Comparison of ENCODE assay signal across 8 cellular contexts in the genomic region with DNA sequence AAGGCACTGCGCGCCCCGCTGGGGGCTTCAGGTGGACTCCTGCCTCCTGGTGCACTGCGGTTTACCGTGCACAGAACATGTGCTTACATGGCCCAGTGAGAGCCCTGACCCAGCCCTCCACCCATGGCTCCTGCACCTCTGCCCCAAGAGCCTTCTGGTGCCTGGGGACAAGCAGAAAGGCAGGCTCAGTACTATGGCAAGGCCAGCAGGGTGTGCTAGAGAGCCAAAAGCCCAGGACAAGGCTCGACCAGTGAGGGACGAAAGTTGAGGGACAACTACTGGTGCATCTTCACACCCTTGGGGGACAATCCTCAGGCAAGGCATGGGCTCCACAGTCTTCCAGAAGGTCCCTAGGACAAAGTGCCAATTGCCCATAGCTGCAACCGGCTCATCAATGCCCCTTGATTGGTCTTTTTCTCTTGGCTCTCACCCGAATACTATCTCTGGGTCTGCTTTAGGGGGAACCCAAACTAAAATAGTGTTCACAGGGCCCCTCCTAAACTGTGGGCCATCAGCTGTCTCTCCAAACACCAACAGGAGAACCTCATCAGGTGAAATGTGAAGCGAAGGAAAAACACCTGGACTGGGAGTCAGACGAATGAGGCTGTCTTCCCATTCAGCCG. TPM values are rescaled to one million over a fixed set of nuclear protein-coding genes. Genes with fewer than 3 reads are reported as not detected.
DNase-seq lines count a peak whose midpoint lies in the region; ATAC-seq and TF ChIP-seq lines count a peak whose summit lies in the region.

No MANE protein-coding gene starts in this region.

- no peak overlapping the region for H3K18ac ChIP-seq in IMR-90 (ENCODE audit: low read depth, low read length)

- H3K9ac ChIP-seq in IMR-90 (ENCODE audit: low read depth, low read length), result no peak overlapping the region

- H4K8ac ChIP-seq in IMR-90 (ENCODE audit: low read depth in 2 of 2, low read length in 2 of 2), result no peak overlapping the region

- H2AK5ac ChIP-seq in IMR-90 (ENCODE audit: low read depth, low read length), result no peak overlapping the region

- peak; percentile 95 for TF ChIP-seq CTCF in AG04449 (IDR thresholded peaks at IDR 0.05; ENCODE audit: insufficient read depth, low read length, missing control alignments)
- TF ChIP-seq CTCF in GM13977 (IDR thresholded peaks at IDR 0.05; ENCODE audit: extremely low read depth, insufficient read depth, missing control alignments), result peak; percentile 96
- TF ChIP-seq CTCF in IMR-90 (conservative IDR thresholded peaks at IDR 0.05; ENCODE audit: low read depth, low read length), result peak; percentile 81
- TF ChIP-seq CTCF in RWPE2 (IDR thresholded peaks at IDR 0.05; ENCODE audit: poor library complexity, severe bottlenecking), result peak; percentile 87
- peak; percentile 7 to 65 (median 53) for TF ChIP-seq CTCF in vagina (IDR thresholded peaks at IDR 0.05)

- H3K23ac ChIP-seq in IMR-90 (ENCODE audit: low read depth, low read length), result no peak overlapping the region

- TF ChIP-seq RAD21 in IMR-90 (IDR thresholded peaks at IDR 0.05; ENCODE audit: low read length), result peak; percentile 78

- no peaks in the 10 kb centered on the region for H3K36me3 ChIP-seq in IMR-90 (ENCODE audit: control insufficient read depth, insufficient read depth, low read length)
- no peaks in the 10 kb centered on the region for H3K36me3 ChIP-seq in RWPE2 (ENCODE audit: low read depth)
- no peaks in the 10 kb centered on the region for H3K36me3 ChIP-seq in vagina

- POLR2A ChIA-PET in AG04449 (lab: Yijun Ruan, JAX) (no interaction called here), IMR-90 (lab: Charles Lee; ENCODE audit: unreplicated experiment) (no interaction called here)

- BruUV-seq in IMR-90 (replicated peaks; lab: Mats Ljungman, UMichigan), result no TSS peak

- whole genome bisulfite sequencing in IMR-90 (ENCODE audit: extremely low coverage in 2 of 2, insufficient read length in 1 of 2), 2 experiments, result 45% methylated on average over 8 of the region's 12 CpGs; no CpG with 5 or more reads in 1 of the 2 experiments

- no peaks in the 10 kb centered on the region for H4K20me1 ChIP-seq in IMR-90 (ENCODE audit: insufficient read depth, low read length)

- no peak for DNase-seq in AG04449 (ENCODE audit: low read depth, low spot score)
- DNase-seq in GM13977 (ENCODE audit: low spot score), result peak; percentile 90
- DNase-seq in IMR-90, result peak; percentile 52
- DNase-seq in RWPE2 (ENCODE audit: low spot score), result peak; percentile 57
- DNase-seq in activated gamma-delta T cell treated with anti-CD3 and anti-CD28 coated beads, Interleukin-2, amount 50 U/mL, for 16 hours (ENCODE audit: low read depth), result peak; percentile 34
- peak; percentile 87 for DNase-seq in germinal center (ENCODE audit: low spot score)
- DNase-seq in posterior cingulate gyrus, result peak in 9 of 10 donors; percentile 23 to 91 (median 59)
- DNase-seq in vagina (ENCODE audit: extremely low spot score in 2 of 2), result no peak

- CTCF ChIA-PET in AG04449 (lab: Yijun Ruan, JAX), result interaction anchor here (0.6 to 6.1 kb wide), 29 partner anchors 12 to 339 kb away, joined by 3 to 99 read pairs (median 5); partner anchors contain the start of genes TMEM216 and VWCE
- CTCF ChIA-PET in IMR-90 (lab: Yijun Ruan, JAX), result interaction anchor here (0.6 to 1.5 kb wide), 4 partner anchors 41 to 1681 kb away, joined by 3 to 8 read pairs (median 5); partner anchors contain the start of gene VWCE

- dilution Hi-C loops in IMR-90 (cut with HindIII; ENCODE audit: low sequenced_read_pairs, unreplicated experiment), result no loop called here

- no peak overlapping the region; the same call in 1 of the 2 replicates for H3K14ac ChIP-seq in IMR-90 (replicated peaks; ENCODE audit: low read depth, low read length)

- H3K79me1 ChIP-seq in IMR-90 (ENCODE audit: low read depth in 1 of 2, low read length in 2 of 2), result no peaks in the 10 kb centered on the region

- in situ Hi-C loops in GM13977 (cut with MboI; ENCODE audit: low pct_unique_long_range_greater_than_20kb, low sequenced_read_pairs, unreplicated experiment), result no loop called here
- in situ Hi-C loops in IMR-90 (cut with MboI; ENCODE audit: low sequenced_read_pairs), result loop anchor here (5.0 kb wide), 1 partner anchor 62 kb away; no protein-coding TSS in a partner anchor

- H2BK5ac ChIP-seq in IMR-90 (ENCODE audit: low read depth, low read length, poor library complexity, severe bottlenecking), result no peak overlapping the region

- TF ChIP-seq POLR2A in IMR-90 (IDR thresholded peaks at IDR 0.05; ENCODE audit: low read depth, low read length) (no peak), vagina (IDR thresholded peaks at IDR 0.05) (no peak)

- H3K27ac ChIP-seq in IMR-90 (ENCODE audit: insufficient read depth, low read length) (no peak overlapping the region), RWPE2 (ENCODE audit: poor library complexity, severe bottlenecking) (no peak overlapping the region), vagina (no peak overlapping the region)

- no peak overlapping the region for H3K4me2 ChIP-seq in IMR-90 (ENCODE audit: low read depth, low read length)

- H4K91ac ChIP-seq in IMR-90 (ENCODE audit: insufficient read depth, low read depth, low read length), result no peak overlapping the region

- H4K5ac ChIP-seq in IMR-90 (ENCODE audit: low read depth, low read length), result no peak overlapping the region

- ATAC-seq in IMR-90 (ENCODE audit: low read depth) (peak; percentile 99), RWPE2 (ENCODE audit: low read depth) (peak; percentile 87)

- peak overlapping the region; percentile 82 for H2AK9ac ChIP-seq in IMR-90 (replicated peaks; ENCODE audit: low read depth, low read length, poor library complexity)

- H3K4ac ChIP-seq in IMR-90 (ENCODE audit: low read depth, low read length), result no peak overlapping the region

- H2BK20ac ChIP-seq in IMR-90 (ENCODE audit: low read depth, low read length), result no peak overlapping the region

- peak overlapping the region; percentile 71 for H2AFZ ChIP-seq in IMR-90 (replicated peaks; ENCODE audit: low read length, poor library complexity)

- H3K9me3 ChIP-seq in IMR-90 (ENCODE audit: control insufficient read depth, insufficient read depth, low read length) (no peaks in the 10 kb centered on the region), RWPE2 (ENCODE audit: severe bottlenecking) (no peaks in the 10 kb centered on the region), vagina (no peaks in the 10 kb centered on the region)

- intact Hi-C loops in IMR-90 (cut with micrococcal nuclease), result loop anchor here (1.0 kb wide), 2 partner anchors 40 to 131 kb away; no protein-coding TSS in a partner anchor
- intact Hi-C loops in posterior cingulate gyrus (cut with DNase I), result no loop called here
- intact Hi-C loops in vagina (cut with DNase I), result no loop called here

- H3K4me1 ChIP-seq in IMR-90 (ENCODE audit: control insufficient read depth, insufficient read depth, low read length) (no peaks in the 10 kb centered on the region), RWPE2 (ENCODE audit: insufficient read depth, poor library complexity, severe bottlenecking) (no peaks in the 10 kb centered on the region), vagina (no peaks in the 10 kb centered on the region)

- no peak overlapping the region for H3K4me3 ChIP-seq in AG04449 (ENCODE audit: low read depth, low read length)
- no peak overlapping the region for H3K4me3 ChIP-seq in IMR-90 (ENCODE audit: insufficient read depth, low read depth, low read length)
- no peak overlapping the region for H3K4me3 ChIP-seq in RWPE2 (ENCODE audit: severe bottlenecking)
- H3K4me3 ChIP-seq in vagina, result no peak overlapping the region

- no peak overlapping the region for H2BK15ac ChIP-seq in IMR-90 (ENCODE audit: low read depth, low read length)

- H3K27me3 ChIP-seq in IMR-90 (ENCODE audit: control insufficient read depth, insufficient read depth, low read length) (peaks cover 1% of the 10 kb centered on the region; the same call in 1 of the 2 replicates), RWPE2 (ENCODE audit: insufficient read depth, poor library complexity, severe bottlenecking) (no peaks in the 10 kb centered on the region), vagina (no peaks in the 10 kb centered on the region)

- H3K9me1 ChIP-seq in IMR-90 (ENCODE audit: insufficient read depth, low read length), result no peaks in the 10 kb centered on the region

- no peak overlapping the region for H3K56ac ChIP-seq in IMR-90 (ENCODE audit: extremely low read depth, insufficient read depth, low read length)

- H2BK120ac ChIP-seq in IMR-90 (ENCODE audit: low read depth, low read length), result no peak overlapping the region

TF ChIP-seq in IMR-90, 13 proteins besides CTCF, POLR2A, EP300 and RAD21:
- TF ChIP-seq USF2 (IDR thresholded peaks at IDR 0.05; ENCODE audit: low read depth, low read length), result no peak
- peak; percentile 75 for TF ChIP-seq SMC3 (IDR thresholded peaks at IDR 0.05; ENCODE audit: low read depth, low read length)
TF ChIP-seq in IMR-90: peak in this region for 1.

RNA-seq across cellular contexts. Expression of gene PGA5, which starts 13.5 kb away (rescaled TPM):
- not detected in 2 replicates for total RNA-seq in IMR-90 (2012; rRNA removed)
- polyA plus RNA-seq in IMR-90 (2012; rRNA removed), result 0.17 TPM in 1 of 2 replicates, not detected in the other
- 0.14 TPM in 1 of 2 replicates, not detected in the other for polyA plus RNA-seq in IMR-90 (2012; cell fraction: cytosol; rRNA removed)
- 0.04 TPM in 1 of 2 replicates, not detected in the other for polyA plus RNA-seq in IMR-90 (2012; cell fraction: nucleus; rRNA removed; ENCODE audit: low replicate concordance)
- not detected for total RNA-seq in vagina

RNA-seq across cellular contexts. Expression of gene PGA4, which starts 32.4 kb away (rescaled TPM):
- not detected in 2 replicates for total RNA-seq in IMR-90 (2012; rRNA removed)
- not detected in 2 replicates for polyA plus RNA-seq in IMR-90 (2012; rRNA removed)
- 0.16 TPM in 1 of 2 replicates, not detected in the other for polyA plus RNA-seq in IMR-90 (2012; cell fraction: cytosol; rRNA removed)
- 0.07 TPM in 1 of 2 replicates, not detected in the other for polyA plus RNA-seq in IMR-90 (2012; cell fraction: nucleus; rRNA removed; ENCODE audit: low replicate concordance)
- 7.6 TPM for total RNA-seq in vagina

RNA-seq across cellular contexts. Expression of gene VWCE, which starts 40.6 kb away (rescaled TPM):
- total RNA-seq in IMR-90 (2012; rRNA removed) (under 0.01 and 0.28 TPM in 2 replicates), vagina (3.4 TPM)
- 1.1 and 1.7 TPM in 2 replicates for polyA plus RNA-seq in IMR-90 (2012; rRNA removed)
- polyA plus RNA-seq in IMR-90 (2012; cell fraction: cytosol; rRNA removed), result 0.37 and 0.81 TPM in 2 replicates
- polyA plus RNA-seq in IMR-90 (2012; cell fraction: nucleus; rRNA removed; ENCODE audit: low replicate concordance), result 11.2 and 17.0 TPM in 2 replicates

RNA-seq across cellular contexts. Expression of gene PGA3, which starts 51.2 kb away (rescaled TPM):
- 0.18 TPM in 1 of 2 replicates, not detected in the other for total RNA-seq in IMR-90 (2012; rRNA removed)
- not detected in 2 replicates for polyA plus RNA-seq in IMR-90 (2012; rRNA removed)
- 0.10 TPM in 1 of 2 replicates, not detected in the other for polyA plus RNA-seq in IMR-90 (2012; cell fraction: cytosol; rRNA removed)
- polyA plus RNA-seq in IMR-90 (2012; cell fraction: nucleus; rRNA removed; ENCODE audit: low replicate concordance), result not detected in 2 replicates
- 2.5 TPM for total RNA-seq in vagina

Comparison
In these comparisons a context has a peak if more than half of its experiments do, and no peak if none do; other contexts are left out.
1. DNase-seq: peak in GM13977 (single experiment), IMR-90 (single experiment), RWPE2 (single experiment), activated gamma-delta T cell treated with anti-CD3 and anti-CD28 coated beads, Interleukin-2, amount 50 U/mL, for 16 hours (single experiment), germinal center (single experiment) and posterior cingulate gyrus (9 of 10); none in AG04449 (single experiment) and vagina (0 of 2).
2. Peak in every context shown above with its lines, with median percentiles within 50 percentile points of each other: CTCF ChIP-seq.